In genomic region chr19:1220452-1221037, GRCh38 we compare ENCODE assay signal across 20 cellular contexts. TPM values are rescaled to one million over a fixed set of nuclear protein-coding genes. Genes with fewer than 3 reads are reported as not detected.
A peak's percentile ranks its signal among the peaks of the same experiment; 100 is the strongest.
DNase-seq lines count a peak whose midpoint lies in the region; ATAC-seq, FAIRE-seq and TF ChIP-seq lines count a peak whose summit lies in the region.
"Had no signal": no experiment of that assay in that cellular context is flagged by ENCODE, and none has a peak within 500 bp of the region (broad histone marks: within the 10 kb centered on the region; RNA-seq: fewer than 3 reads in every experiment).

No MANE protein-coding gene starts in this region.

- CTCF ChIA-PET in A549 (lab: Yijun Ruan, JAX) (interaction anchor here (0.8 to 5.3 kb wide), 18 partner anchors 10 to 179 kb away, joined by 3 to 38 read pairs (median 6); partner anchors contain the start of genes ATP5F1D, CBARP and CIRBP), Panc1 (lab: Charles Lee) (interaction anchor here (0.6 kb wide), 1 partner anchor 192 kb away, joined by 17 read pairs; no protein-coding TSS in a partner anchor)

- ATAC-seq in A549, result peak in 1 of 2 experiments; percentile 61; a peak in 3 of 6 replicates
- ATAC-seq in Panc1, result peak; percentile 61
- no peak for ATAC-seq in stimulated activated memory B cell treated with anti-CD40 and anti-IgM and Interleukin-4, amounts not matched to agents 10 μg/mL and 1 μg/mL and 100 μg/mL, for 72 hours
- ATAC-seq: stimulated activated naive CD8-positive, alpha-beta T cell treated with anti-CD3 and anti-CD28 coated beads, Interleukin-15, amount 100 ng/mL, for 72 hours had no signal

- H3K4me1 ChIP-seq in A549 (peaks cover 20% of the 10 kb centered on the region), Panc1 (ENCODE audit: control insufficient read depth, insufficient read depth, low read length) (peaks cover 15% of the 10 kb centered on the region), breast epithelium (peaks cover 0 to 4% of the 10 kb centered on the region in 2 donors)
- H3K4me1 ChIP-seq: colonic mucosa, neural progenitor cell had no signal

- no peak overlapping the region for H3K4me2 ChIP-seq in A549
- H3K4me2 ChIP-seq: KMS-11, neural progenitor cell had no signal

- H3K27ac ChIP-seq in A549 (no peak overlapping the region), Panc1 (ENCODE audit: low read length) (no peak overlapping the region), breast epithelium (no peak overlapping the region)
- H3K27ac ChIP-seq: colonic mucosa, KMS-11, neural progenitor cell had no signal

- no TSS peak for BruUV-seq in Panc1 (replicated peaks; lab: Mats Ljungman, UMichigan)

- H3K4me3 ChIP-seq in A549 (no peak overlapping the region), Panc1 (ENCODE audit: low read depth in 2 of 2, low read length in 2 of 2) (no peak overlapping the region), fibroblast of mammary gland (ENCODE audit: control insufficient read depth, low read depth, low read length) (no peak overlapping the region), breast epithelium (no peak overlapping the region)
- H3K4me3 ChIP-seq: colonic mucosa, GM12878, neural progenitor cell, upper lobe of left lung had no signal

- in situ Hi-C loops in Panc1 (cut with HindIII; ENCODE audit: low pct_unique_long_range_greater_than_20kb, low sequenced_read_pairs), result no loop called here

- TF ChIP-seq RAD21 in A549 (conservative IDR thresholded peaks at IDR 0.05 in 1 of 2, IDR thresholded peaks at IDR 0.05 in 1 of 2), result no peak

- POLR2A ChIA-PET in A549 (lab: Yijun Ruan, JAX), result no interaction called here
- POLR2A ChIA-PET in Panc1 (lab: Charles Lee), result no interaction called here

- H3K36me3 Mint-ChIP-seq in stimulated activated memory B cell treated with anti-CD40 and anti-IgM and Interleukin-4, amounts not matched to agents 10 μg/mL and 1 μg/mL and 100 μg/mL, for 72 hours, result no peaks in the 10 kb centered on the region
- H3K36me3 Mint-ChIP-seq: neural progenitor cell had no signal

- no peaks in the 10 kb centered on the region for H3K9me3 Mint-ChIP-seq in stimulated activated memory B cell treated with anti-CD40 and anti-IgM and Interleukin-4, amounts not matched to agents 10 μg/mL and 1 μg/mL and 100 μg/mL, for 72 hours
- H3K9me3 Mint-ChIP-seq: neural progenitor cell; stimulated activated naive CD8-positive, alpha-beta T cell treated with anti-CD3 and anti-CD28 coated beads, Interleukin-15, amount 100 ng/mL, for 72 hours had no signal

- DNase-seq in A549 (ENCODE audit: low read depth in 1 of 2, low spot score in 1 of 2) (peak in 1 of 2 experiments; percentile 50), Panc1 (ENCODE audit: low read depth, low spot score) (no peak), fibroblast of mammary gland (ENCODE audit: low read depth) (no peak), breast epithelium (ENCODE audit: low spot score in 2 of 2) (no peak), A172 (ENCODE audit: low spot score) (no peak)
- no peak for DNase-seq in stimulated activated CD8-positive, alpha-beta memory T cell treated with anti-CD3 and anti-CD28 coated beads, Interleukin-4, amount 100 ng/mL, for 48 hours
- DNase-seq: activated CD4-positive, alpha-beta T cell treated with anti-CD3 and anti-CD28 coated beads for 48 hours; amniotic stem cell; colonic mucosa; foreskin fibroblast; midbrain; NCI-H1048; NCI-H526 treated with DMSO at 0.1 percent for 48 hours; stimulated activated naive CD8-positive, alpha-beta T cell treated with anti-CD3 and anti-CD28 coated beads, Interleukin-15, amount 100 ng/mL, for 72 hours had no signal

- no peaks in the 10 kb centered on the region for H3K27me3 Mint-ChIP-seq in stimulated activated memory B cell treated with anti-CD40 and anti-IgM and Interleukin-4, amounts not matched to agents 10 μg/mL and 1 μg/mL and 100 μg/mL, for 72 hours
- H3K27me3 Mint-ChIP-seq: stimulated activated naive CD8-positive, alpha-beta T cell treated with anti-CD3 and anti-CD28 coated beads, Interleukin-15, amount 100 ng/mL, for 72 hours had no signal

- TF ChIP-seq POLR2A in A549 (IDR thresholded peaks at IDR 0.05; ENCODE audit: low read length), result no peak
- TF ChIP-seq POLR2A in breast epithelium (IDR thresholded peaks at IDR 0.05), result no peak

- 0 out of 3 replicates have a peak, but pooled peaks have one; percentile 14 for TF ChIP-seq CTCF in A549 (IDR thresholded peaks at IDR 0.05)
- peak; percentile 34; the same call in 1 of the 2 replicates for TF ChIP-seq CTCF in GM12874 (IDR thresholded peaks at IDR 0.05; ENCODE audit: insufficient read depth, low read depth, low read length)
- TF ChIP-seq CTCF in Panc1 (IDR thresholded peaks at IDR 0.05), result peak; percentile 66
- TF ChIP-seq CTCF in fibroblast of mammary gland (conservative IDR thresholded peaks at IDR 0.05; ENCODE audit: control insufficient read depth, insufficient read depth, low read depth, low read length), result peak; percentile 32
- TF ChIP-seq CTCF in breast epithelium (IDR thresholded peaks at IDR 0.05), result no peak

- H3K4me1 Mint-ChIP-seq in stimulated activated memory B cell treated with anti-CD40 and anti-IgM and Interleukin-4, amounts not matched to agents 10 μg/mL and 1 μg/mL and 100 μg/mL, for 72 hours, result no peaks in the 10 kb centered on the region

- no peaks in the 10 kb centered on the region for H3K36me3 ChIP-seq in Panc1 (ENCODE audit: control insufficient read depth, insufficient read depth, low read length)
- H3K36me3 ChIP-seq in breast epithelium, result no peaks in the 10 kb centered on the region
- H3K36me3 ChIP-seq: neural progenitor cell had no signal

- WGBS in A549 (ENCODE audit: missing lambda C conversion rate), result 77% methylated on average over 6 of the region's 38 CpGs

- no peak for FAIRE-seq in A549 (lab: Jason Lieb, UNC)
- FAIRE-seq: GM12878 had no signal

- TF ChIP-seq EP300 in A549 (IDR thresholded peaks at IDR 0.05), result no peak

- no peaks in the 10 kb centered on the region for H3K27me3 ChIP-seq in Panc1 (ENCODE audit: control insufficient read depth, insufficient read depth, low read length)
- H3K27me3 ChIP-seq in breast epithelium, result no peaks in the 10 kb centered on the region
- H3K27me3 ChIP-seq: colonic mucosa, neural progenitor cell, upper lobe of left lung had no signal

- H3K9me3 ChIP-seq in A549, result no peaks in the 10 kb centered on the region
- no peaks in the 10 kb centered on the region for H3K9me3 ChIP-seq in Panc1 (ENCODE audit: control insufficient read depth, insufficient read depth, low read depth, low read length)
- H3K9me3 ChIP-seq in breast epithelium, result no peaks in the 10 kb centered on the region
- H3K9me3 ChIP-seq: colonic mucosa, upper lobe of left lung had no signal

- no peak overlapping the region for H3K4me3 Mint-ChIP-seq in stimulated activated memory B cell treated with anti-CD40 and anti-IgM and Interleukin-4, amounts not matched to agents 10 μg/mL and 1 μg/mL and 100 μg/mL, for 72 hours
- H3K4me3 Mint-ChIP-seq: neural progenitor cell; stimulated activated naive CD8-positive, alpha-beta T cell treated with anti-CD3 and anti-CD28 coated beads, Interleukin-15, amount 100 ng/mL, for 72 hours had no signal

- H3K27ac Mint-ChIP-seq in stimulated activated memory B cell treated with anti-CD40 and anti-IgM and Interleukin-4, amounts not matched to agents 10 μg/mL and 1 μg/mL and 100 μg/mL, for 72 hours, result no peak overlapping the region
- H3K27ac Mint-ChIP-seq: neural progenitor cell; stimulated activated naive CD8-positive, alpha-beta T cell treated with anti-CD3 and anti-CD28 coated beads, Interleukin-15, amount 100 ng/mL, for 72 hours had no signal

- intact Hi-C loops in Panc1 (cut with micrococcal nuclease; ENCODE audit: unreplicated experiment) (no loop called here), breast epithelium (cut with DNase I; ENCODE audit: low total_unique reads) (loop anchor here (10.0 kb wide), 1 partner anchor 206 kb away; no protein-coding TSS in a partner anchor)

RNA-seq across cellular contexts. Expression of gene STK11, which starts 15.0 kb away (rescaled TPM):
- polyA plus RNA-seq in A549 (2011; rRNA removed), result 12.2 and 16.2 TPM in 2 replicates
- 35.2 and 42.6 TPM in 2 replicates for polyA plus RNA-seq in A549 (2012; cell fraction: cytosol; rRNA removed)
- 108 and 121 TPM in 2 replicates for polyA plus RNA-seq in A549 (2012; cell fraction: nucleus; rRNA removed)
- 33.6 to 34.2 TPM (median 34.0 TPM) in 3 replicates for polyA plus RNA-seq in A549 (2017; fragmentation: RNase III; extraction: RNeasy Plus Mini Kit Qiagen cat#74134 plus additional on column Dnase treatment)
- 18.6 and 21.3 TPM in 2 replicates for polyA minus RNA-seq in A549 (2011; rRNA and poly(A)+ RNA removed)
- 116 TPM for total RNA-seq in Panc1 (2021; ENCODE audit: unreplicated experiment)
- polyA plus RNA-seq in Panc1 (2012; ENCODE audit: insufficient read length), result 141 TPM
- 10 to 100 TPM; 32.8 to 55.0 (median 52.1) TPM for total RNA-seq in breast epithelium
- 87.8 and 98.9 TPM in 2 replicates for total RNA-seq in A172 (2014; rRNA removed; shearing (Covaris generic))

RNA-seq across cellular contexts. Expression of gene CBARP, which starts 17.3 kb away (rescaled TPM):
- polyA plus RNA-seq in A549 (2011; rRNA removed), result 0.19 and 0.30 TPM in 2 replicates
- 1.3 and 2.3 TPM in 2 replicates for polyA plus RNA-seq in A549 (2012; cell fraction: cytosol; rRNA removed)
- 4.5 and 8.2 TPM in 2 replicates for polyA plus RNA-seq in A549 (2012; cell fraction: nucleus; rRNA removed)
- 1.7 to 2.0 TPM (median 1.9 TPM) in 3 replicates for polyA plus RNA-seq in A549 (2017; fragmentation: RNase III; extraction: RNeasy Plus Mini Kit Qiagen cat#74134 plus additional on column Dnase treatment)
- 0.21 and 0.24 TPM in 2 replicates for polyA minus RNA-seq in A549 (2011; rRNA and poly(A)+ RNA removed)
- 14.5 TPM for total RNA-seq in Panc1 (2021; ENCODE audit: unreplicated experiment)
- polyA plus RNA-seq in Panc1 (2012; ENCODE audit: insufficient read length), result 16.4 TPM
- total RNA-seq in breast epithelium, result 1 to 10 TPM in 1 of 3 donors, under 1 TPM in 1, not detected in 1; 0.98 to 4.8 TPM
- total RNA-seq in A172 (2014; rRNA removed; shearing (Covaris generic)), result 0.93 and 0.95 TPM in 2 replicates

RNA-seq across cellular contexts. Expression of gene ATP5F1D, which starts 21.0 kb away (rescaled TPM):
- polyA plus RNA-seq in A549 (2011; rRNA removed) (18.5 and 28.7 TPM in 2 replicates), A549 (2017; fragmentation: RNase III; extraction: RNeasy Plus Mini Kit Qiagen cat#74134 plus additional on column Dnase treatment) (96.9 to 101 TPM (median 99.7 TPM) in 3 replicates)
- polyA plus RNA-seq in A549 (2012; cell fraction: cytosol; rRNA removed), result 158 and 210 TPM in 2 replicates
- 114 and 225 TPM in 2 replicates for polyA plus RNA-seq in A549 (2012; cell fraction: nucleus; rRNA removed)
- polyA minus RNA-seq in A549 (2011; rRNA and poly(A)+ RNA removed), result 12.4 and 18.2 TPM in 2 replicates
- total RNA-seq in Panc1 (2021; ENCODE audit: unreplicated experiment) (218 TPM), breast epithelium (10 to 100 TPM; 47.6 to 64.9 (median 61.3) TPM)
- polyA plus RNA-seq in Panc1 (2012; ENCODE audit: insufficient read length), result 365 TPM
- total RNA-seq in A172 (2014; rRNA removed; shearing (Covaris generic)), result 42.2 and 78.9 TPM in 2 replicates

RNA-seq across cellular contexts. Expression of gene MIDN, which starts 27.8 kb away (rescaled TPM):
- polyA plus RNA-seq in A549 (2011; rRNA removed), result 9.1 and 11.8 TPM in 2 replicates
- polyA plus RNA-seq in A549 (2012; cell fraction: cytosol; rRNA removed), result 17.7 and 27.8 TPM in 2 replicates
- polyA plus RNA-seq in A549 (2012; cell fraction: nucleus; rRNA removed), result 45.7 and 73.9 TPM in 2 replicates
- 27.7 to 33.4 TPM (median 31.4 TPM) in 3 replicates for polyA plus RNA-seq in A549 (2017; fragmentation: RNase III; extraction: RNeasy Plus Mini Kit Qiagen cat#74134 plus additional on column Dnase treatment)
- polyA minus RNA-seq in A549 (2011; rRNA and poly(A)+ RNA removed), result 23.7 and 25.2 TPM in 2 replicates
- 118 TPM for total RNA-seq in Panc1 (2021; ENCODE audit: unreplicated experiment)
- 76.9 TPM for polyA plus RNA-seq in Panc1 (2012; ENCODE audit: insufficient read length)
- 10 to 100 TPM; 13.8 to 28.5 (median 22.4) TPM for total RNA-seq in breast epithelium
- 7.0 and 19.2 TPM in 2 replicates for total RNA-seq in A172 (2014; rRNA removed; shearing (Covaris generic))

RNA-seq across cellular contexts. Expression of gene SBNO2, which starts 46.5 kb away (rescaled TPM):
- polyA plus RNA-seq in A549 (2011; rRNA removed) (6.8 and 8.4 TPM in 2 replicates), A549 (2017; fragmentation: RNase III; extraction: RNeasy Plus Mini Kit Qiagen cat#74134 plus additional on column Dnase treatment) (27.0 to 32.0 TPM (median 27.7 TPM) in 3 replicates)
- polyA plus RNA-seq in A549 (2012; cell fraction: cytosol; rRNA removed), result 28.7 and 40.8 TPM in 2 replicates
- 118 and 161 TPM in 2 replicates for polyA plus RNA-seq in A549 (2012; cell fraction: nucleus; rRNA removed)
- polyA minus RNA-seq in A549 (2011; rRNA and poly(A)+ RNA removed), result 9.6 and 15.2 TPM in 2 replicates
- total RNA-seq in Panc1 (2021; ENCODE audit: unreplicated experiment) (101 TPM), breast epithelium (10 to 100 TPM; 15.4 to 63.3 (median 43.9) TPM)
- polyA plus RNA-seq in Panc1 (2012; ENCODE audit: insufficient read length), result 92.5 TPM
- 37.0 and 51.1 TPM in 2 replicates for total RNA-seq in A172 (2014; rRNA removed; shearing (Covaris generic))

Comparison
In these comparisons a context has a peak if more than half of its experiments do, and no peak if none do; other contexts are left out.
1. CTCF ChIP-seq: peak in A549 (single experiment), GM12874 (single experiment), Panc1 (single experiment) and fibroblast of mammary gland (single experiment); none in breast epithelium (0 of 3).